28 cellular contexts compared by ENCODE assay signal in genomic region chr12:109263439-109263838, GRCh38. TPM values are rescaled to one million over a fixed set of nuclear protein-coding genes. Genes with fewer than 3 reads are reported as not detected.
"Had no signal": no experiment of that assay in that cellular context is flagged by ENCODE, and none has a peak within 500 bp of the region (broad histone marks: within the 10 kb centered on the region; RNA-seq: fewer than 3 reads in every experiment).

No MANE protein-coding gene starts in this region.

- H3K36me3 ChIP-seq: brain microvascular endothelial cell, colonic mucosa, WERI-Rb-1 had no signal

- ATAC-seq: activated CD4-positive, CD25-positive, alpha-beta regulatory T cell treated with anti-CD3 and anti-CD28 coated beads, Interleukin-2, amount 50 U/mL, for 24 hours; activated T-cell treated with anti-CD3 and anti-CD28 coated beads, Interleukin-2, amount 50 U/mL, for 4 hours had no signal

- H3K4me1 Mint-ChIP-seq: activated B cell treated with CpG ODN at 0.5 μM for 24 hours; activated T-helper 17 cell treated with anti-CD3 and anti-CD28 coated beads, Interleukin-2, amount 50 U/mL, for 72 hours had no signal

- H3K27ac ChIP-seq: brain microvascular endothelial cell, colonic mucosa, epithelial cell of prostate, esophagus squamous epithelium, WERI-Rb-1 had no signal

- FAIRE-seq: astrocyte, bronchial epithelial cell, endometrium, TTC549 had no signal

- H3K9me3 Mint-ChIP-seq: activated B cell treated with CpG ODN at 0.5 μM for 24 hours; activated CD8-positive, alpha-beta T cell treated with anti-CD3 and anti-CD28 coated beads for 36 hours; activated T-cell treated with anti-CD3 and anti-CD28 coated beads, Interleukin-2, amount 50 U/mL, for 4 hours; activated T-helper 17 cell treated with anti-CD3 and anti-CD28 coated beads, Interleukin-2, amount 50 U/mL, for 72 hours; T-helper 1 cell treated with Interleukin-12 subunit alpha and Interleukin-12 subunit beta and Interleukin-4 antibody, amounts not matched to agents 30 μg/mL and 1 μg/mL, for 36 hours had no signal

- H3K4me3 Mint-ChIP-seq: activated B cell treated with CpG ODN at 0.5 μM for 24 hours; activated CD8-positive, alpha-beta T cell treated with anti-CD3 and anti-CD28 coated beads for 36 hours; activated naive CD8-positive, alpha-beta T cell; activated T-cell treated with anti-CD3 and anti-CD28 coated beads, Interleukin-2, amount 50 U/mL, for 4 hours; activated T-helper 17 cell treated with anti-CD3 and anti-CD28 coated beads, Interleukin-2, amount 50 U/mL, for 72 hours; T-helper 1 cell treated with Interleukin-12 subunit alpha and Interleukin-12 subunit beta and Interleukin-4 antibody, amounts not matched to agents 30 μg/mL and 1 μg/mL, for 36 hours had no signal

- H3K4me1 ChIP-seq: colonic mucosa, esophagus squamous epithelium had no signal

- H3K4me3 ChIP-seq: colonic mucosa, esophagus squamous epithelium, gastroesophageal sphincter, heart right ventricle had no signal

- H3K27ac Mint-ChIP-seq: activated B cell treated with CpG ODN at 0.5 μM for 24 hours; activated CD8-positive, alpha-beta T cell treated with anti-CD3 and anti-CD28 coated beads for 36 hours; activated naive CD8-positive, alpha-beta T cell; activated T-helper 17 cell treated with anti-CD3 and anti-CD28 coated beads, Interleukin-2, amount 50 U/mL, for 72 hours; T-helper 1 cell treated with Interleukin-12 subunit alpha and Interleukin-12 subunit beta and Interleukin-4 antibody, amounts not matched to agents 30 μg/mL and 1 μg/mL, for 36 hours had no signal

- H3K27me3 Mint-ChIP-seq: activated B cell treated with CpG ODN at 0.5 μM for 24 hours; activated CD8-positive, alpha-beta T cell treated with anti-CD3 and anti-CD28 coated beads for 36 hours; activated naive CD8-positive, alpha-beta T cell; activated T-helper 17 cell treated with anti-CD3 and anti-CD28 coated beads, Interleukin-2, amount 50 U/mL, for 72 hours had no signal

- H3K9me3 ChIP-seq: colonic mucosa had no signal

- DNase-seq: activated B cell treated with CpG ODN at 0.5 μM for 24 hours; activated gamma-delta T cell treated with Interleukin-2 at 50 U/mL for 16 hours; activated T-cell treated with anti-CD3 and anti-CD28 coated beads, Interleukin-2, amount 50 U/mL, for 4 hours; effector CD8-positive, alpha-beta T cell; esophagus squamous epithelium had no signal

RNA-seq across cellular contexts. Expression of gene FOXN4, which starts 45.6 kb away (rescaled TPM):
- total RNA-seq: activated B cell treated with CpG ODN at 0.5 μM for 24 hours; activated CD8-positive, alpha-beta T cell treated with anti-CD3 and anti-CD28 coated beads for 36 hours; activated T-cell treated with anti-CD3 and anti-CD28 coated beads, Interleukin-2, amount 50 U/mL, for 4 hours; activated T-helper 17 cell treated with anti-CD3 and anti-CD28 coated beads, Interleukin-2, amount 50 U/mL, for 72 hours; astrocyte; bronchial epithelial cell; cardiac septum; colonic mucosa; dermis microvascular lymphatic vessel endothelial cell; endothelial cell of umbilical vein; esophagus squamous epithelium; fibroblast of lung; fibroblast of villous mesenchyme; gastroesophageal sphincter; glomerular endothelial cell; T-helper 2 cell treated with Interferon-gamma antibody and Interleukin-4, amounts not matched to agents 100 ng/mL and 5 ng/mL, for 36 hours had no signal
- polyA plus RNA-seq: endothelial cell of umbilical vein, esophagus, fibroblast of lung, heart right ventricle had no signal
